13 cellular contexts compared by ENCODE assay signal in the genomic region with DNA sequence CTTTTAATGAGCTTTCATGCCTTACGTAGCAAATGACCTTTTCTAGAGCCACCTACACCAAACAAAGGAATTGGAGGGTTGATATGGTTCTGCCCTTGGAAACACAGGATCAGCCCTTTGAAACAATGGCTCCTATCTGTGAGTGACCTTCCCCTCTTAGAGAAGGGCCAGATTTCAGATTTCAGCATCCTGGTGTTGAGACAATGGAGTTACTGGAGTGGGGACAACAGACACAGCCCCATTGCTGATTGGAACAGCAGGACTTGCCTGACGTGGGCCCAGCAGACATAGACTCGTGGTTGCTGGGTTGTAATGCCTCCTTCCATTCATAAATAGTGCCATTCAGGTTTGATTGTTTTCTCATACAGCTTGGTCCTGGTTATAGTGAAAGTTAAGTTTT.
DNase-seq lines count a peak whose midpoint lies in the region; ATAC-seq and TF ChIP-seq lines count a peak whose summit lies in the region.
"Had no signal": no experiment of that assay in that cellular context is flagged by ENCODE, and none has a peak within 500 bp of the region (broad histone marks: within the 10 kb centered on the region; RNA-seq: fewer than 3 reads in every experiment).

No MANE protein-coding gene starts in this region.

- DNase-seq in RWPE2 (ENCODE audit: low spot score) = no peak
- peak; percentile 18 for DNase-seq in iPS-NIHi7 (ENCODE audit: extremely low spot score)
- DNase-seq in osteoblast (ENCODE audit: insufficient read length, low spot score, missing footprints) = no peak
- no peak for DNase-seq in stimulated activated naive CD8-positive, alpha-beta T cell treated with anti-CD3 and anti-CD28 coated beads, Interleukin-15, Interleukin-2, amounts not matched to agents 100 U/mL and 50 U/mL, for 24 hours
- no peak for DNase-seq in G401 (ENCODE audit: low spot score)
- DNase-seq: activated CD4-positive, alpha-beta T cell treated with anti-CD3 and anti-CD28 coated beads, Interleukin-2, amount 10 ng/mL, durations not matched to agents 24 days and 14 days; hippocampal formation; naive B cell; T-cell had no signal

- H3K79me2 ChIP-seq in osteoblast (ENCODE audit: insufficient read depth, low read length) = peaks cover 23% of the 10 kb centered on the region

- peak overlapping the region; percentile 67 for H3K4me2 ChIP-seq in osteoblast (ENCODE audit: insufficient read depth, low read length)

- in situ Hi-C loops in G401 (cut with HindIII; ENCODE audit: low sequenced_read_pairs) = no loop called here

- no peak overlapping the region for H2AFZ ChIP-seq in osteoblast (ENCODE audit: low read length)

- H3K9me3 ChIP-seq in RWPE2 (ENCODE audit: severe bottlenecking) (no peaks in the 10 kb centered on the region), osteoblast (ENCODE audit: low read depth, low read length) (no peaks in the 10 kb centered on the region)

- peak overlapping the region; percentile 40; the same call in 1 of the 2 replicates for H3K27ac ChIP-seq in 22Rv1
- peak overlapping the region; percentile 69 for H3K27ac ChIP-seq in RWPE2 (ENCODE audit: poor library complexity, severe bottlenecking)
- peak overlapping the region; percentile 57 for H3K27ac ChIP-seq in osteoblast (ENCODE audit: low read depth, low read length)
- H3K27ac ChIP-seq: epithelial cell of prostate had no signal

- H3K4me3 ChIP-seq in RWPE2 (ENCODE audit: severe bottlenecking) (no peak overlapping the region), osteoblast (ENCODE audit: insufficient read depth, low read length) (no peak overlapping the region)

- H3K4me1 ChIP-seq in RWPE2 (ENCODE audit: insufficient read depth, poor library complexity, severe bottlenecking) (peaks cover 35% of the 10 kb centered on the region), osteoblast (ENCODE audit: insufficient read depth, low read length) (peaks cover 46% of the 10 kb centered on the region)

- H4K20me1 ChIP-seq in osteoblast (ENCODE audit: insufficient read depth, low read length) = no peaks in the 10 kb centered on the region

- ATAC-seq in RWPE2 (ENCODE audit: low read depth) (no peak), GM21528 (IDR thresholded peaks at IDR 0.05; ENCODE audit: low FRiP score, unreplicated experiment) (no peak), esophagus mucosa (no peak)
- ATAC-seq in stimulated activated naive CD8-positive, alpha-beta T cell treated with anti-CD3 and anti-CD28 coated beads, Interleukin-15, Interleukin-2, amounts not matched to agents 100 U/mL and 50 U/mL, for 24 hours = no peak
- ATAC-seq: T-cell had no signal

- TF ChIP-seq CTCF in 22Rv1 (IDR thresholded peaks at IDR 0.05) = no peak
- TF ChIP-seq CTCF in RWPE2 (IDR thresholded peaks at IDR 0.05; ENCODE audit: poor library complexity, severe bottlenecking) = no peak
- TF ChIP-seq CTCF in osteoblast (IDR thresholded peaks at IDR 0.05; ENCODE audit: extremely low read depth, low read depth, low read length) = no peak

- H3K27me3 ChIP-seq in RWPE2 (ENCODE audit: insufficient read depth, poor library complexity, severe bottlenecking) = no peaks in the 10 kb centered on the region
- H3K27me3 ChIP-seq in osteoblast (ENCODE audit: insufficient read depth, low read length) = no peaks in the 10 kb centered on the region

- no peaks in the 10 kb centered on the region for H3K36me3 ChIP-seq in RWPE2 (ENCODE audit: low read depth)
- no peaks in the 10 kb centered on the region for H3K36me3 ChIP-seq in osteoblast (ENCODE audit: insufficient read depth, low read length)
